Comparison of ENCODE assay signal across 24 cellular contexts in genomic region chr11:66187453-66187852, GRCh38.
"Had no signal": no experiment of that assay in that cellular context is flagged by ENCODE, and none has a peak within 500 bp of the region (broad histone marks: within the 10 kb centered on the region; RNA-seq: fewer than 3 reads in every experiment).

No MANE protein-coding gene starts in this region.

- H2AFZ ChIP-seq: hepatocyte had no signal

- H3K4me3 Mint-ChIP-seq: immature natural killer cell had no signal

- ATAC-seq: foreskin keratinocyte, gastroesophageal sphincter, left colon, left lobe of liver, lower lobe of right lung had no signal

- H3K4me1 ChIP-seq: gastroesophageal sphincter, lower lobe of right lung had no signal

- FAIRE-seq: colon, endothelial cell of umbilical vein, frontal cortex, kidney had no signal

- H3K9me3 ChIP-seq: gastroesophageal sphincter, left ventricle myocardium inferior, lower lobe of right lung had no signal

- H3K36me3 ChIP-seq: gastroesophageal sphincter, left ventricle myocardium inferior, lower lobe of right lung had no signal

- H3K9me3 Mint-ChIP-seq: immature natural killer cell had no signal

- H3K27me3 ChIP-seq: dorsolateral prefrontal cortex, esophagus muscularis mucosa, foreskin keratinocyte, gastroesophageal sphincter, heart left ventricle, hepatocyte had no signal

- H3K4me3 ChIP-seq: coronary artery, dorsolateral prefrontal cortex, esophagus muscularis mucosa, gastroesophageal sphincter, heart left ventricle, hepatocyte, left ventricle myocardium inferior, lower lobe of right lung had no signal

- H3K4me2 ChIP-seq: hepatocyte had no signal

- H3K27ac ChIP-seq: coronary artery, esophagus muscularis mucosa, foreskin keratinocyte, gastroesophageal sphincter, heart left ventricle, hepatocyte, left ventricle myocardium inferior, lower lobe of right lung had no signal

- DNase-seq: dermis blood vessel endothelial cell; dorsolateral prefrontal cortex; effector CD4-positive, alpha-beta T cell; effector memory CD4-positive, alpha-beta T cell; foreskin keratinocyte; heart left ventricle; hypothalamus; immature natural killer cell; islet precursor cell; kidney; kidney glomerular epithelial cell; left colon; left ventricle myocardium inferior; lower lobe of right lung; mesenchymal stem cell; midbrain had no signal
